In genomic region chr12:104281636-104282035, GRCh38 we compare ENCODE assay signal across 27 cellular contexts. TPM values are rescaled to one million over a fixed set of nuclear protein-coding genes. Genes with fewer than 3 reads are reported as not detected.
DNase-seq lines count a peak whose midpoint lies in the region; ATAC-seq, FAIRE-seq and TF ChIP-seq lines count a peak whose summit lies in the region.
"Had no signal": no experiment of that assay in that cellular context is flagged by ENCODE, and none has a peak within 500 bp of the region (broad histone marks: within the 10 kb centered on the region; RNA-seq: fewer than 3 reads in every experiment).

No MANE protein-coding gene starts in this region.

- no peaks in the 10 kb centered on the region for H3K9me1 ChIP-seq in endothelial cell of umbilical vein (replicated peaks; ENCODE audit: control insufficient read depth, extremely low read depth, insufficient read depth, low read length)

- peak overlapping the region; percentile 2 for H3K4me2 ChIP-seq in endothelial cell of umbilical vein (ENCODE audit: insufficient read depth, low read length)
- H3K4me2 ChIP-seq in skeletal muscle satellite cell (ENCODE audit: low read length) = no peak overlapping the region
- H3K4me2 ChIP-seq: KMS-11 had no signal

- ATAC-seq in Panc1 = no peak
- ATAC-seq in GM18498 (IDR thresholded peaks at IDR 0.05; ENCODE audit: unreplicated experiment) = no peak
- ATAC-seq: activated CD8-positive, alpha-beta T cell treated with anti-CD3 and anti-CD28 coated beads for 36 hours; gastroesophageal sphincter; WTC11 had no signal

- intact Hi-C loops in Panc1 (cut with micrococcal nuclease; ENCODE audit: unreplicated experiment) = no loop called here
- intact Hi-C loops in endothelial cell of umbilical vein (cut with micrococcal nuclease) = loop anchor here (10.0 kb wide), 1 partner anchor 173 kb away; the partner anchor contains the start of gene CHST11

- in situ Hi-C loops in Panc1 (cut with HindIII; ENCODE audit: low pct_unique_long_range_greater_than_20kb, low sequenced_read_pairs) = no loop called here

- H3K9me3 ChIP-seq in Panc1 (ENCODE audit: control insufficient read depth, insufficient read depth, low read depth, low read length) = peaks cover 5% of the 10 kb centered on the region; the same call in 1 of the 2 replicates
- no peaks in the 10 kb centered on the region for H3K9me3 ChIP-seq in endothelial cell of umbilical vein (replicated peaks; ENCODE audit: control insufficient read depth, insufficient read depth, low read length)
- H3K9me3 ChIP-seq in skeletal muscle satellite cell (replicated peaks; ENCODE audit: low read length) = no peaks in the 10 kb centered on the region
- H3K9me3 ChIP-seq: gastroesophageal sphincter, HAP-1, spleen had no signal

- peaks cover 3% of the 10 kb centered on the region for H3K36me3 Mint-ChIP-seq in activated naive CD4-positive, alpha-beta T cell treated with anti-CD3 and anti-CD28 coated beads, Interleukin-2, amount 50 U/mL, for 24 hours
- H3K36me3 Mint-ChIP-seq: activated naive CD4-positive, alpha-beta T cell treated with anti-CD3 and anti-CD28 coated beads, Interleukin-2, amount 10 ng/mL, durations not matched to agents 7 days and 5 days; brain; WTC11 had no signal

- H3K4me1 ChIP-seq in Panc1 (ENCODE audit: control insufficient read depth, insufficient read depth, low read length) (peaks cover 43% of the 10 kb centered on the region), endothelial cell of umbilical vein (ENCODE audit: control insufficient read depth, extremely low read depth, insufficient read depth, low read length) (peaks cover 57% of the 10 kb centered on the region), skeletal muscle satellite cell (ENCODE audit: control insufficient read depth, insufficient read depth, low read length) (peaks cover 50% of the 10 kb centered on the region)

- no peak for FAIRE-seq in endothelial cell of umbilical vein (lab: Jason Lieb, UNC)
- FAIRE-seq: urothelium cell line had no signal

- no peaks in the 10 kb centered on the region for H3K79me2 ChIP-seq in endothelial cell of umbilical vein (ENCODE audit: control insufficient read depth, insufficient read depth, low read length)

- H3K9ac ChIP-seq in endothelial cell of umbilical vein (replicated peaks; ENCODE audit: extremely low read depth, insufficient read depth, low read length) (no peak overlapping the region), skeletal muscle satellite cell (ENCODE audit: low read depth, low read length) (peak overlapping the region; percentile 1)
- H3K9ac ChIP-seq: BLaER1 treated with 17β-estradiol and CSF1 and Interleukin-3, amounts not matched to agents 10 nM and 100 nM; KMS-11 had no signal

- H3K27ac Mint-ChIP-seq in activated naive CD4-positive, alpha-beta T cell treated with anti-CD3 and anti-CD28 coated beads, Interleukin-2, amount 50 U/mL, for 24 hours = peak overlapping the region; percentile 55
- H3K27ac Mint-ChIP-seq: activated CD8-positive, alpha-beta T cell treated with anti-CD3 and anti-CD28 coated beads for 36 hours; activated naive CD4-positive, alpha-beta T cell treated with anti-CD3 and anti-CD28 coated beads, Interleukin-2, amount 10 ng/mL, durations not matched to agents 7 days and 5 days; activated T-cell treated with anti-CD3 and anti-CD28 coated beads, Interleukin-2, amount 50 U/mL, for 24 hours; brain; dendritic cell treated with granulocyte-macrophage colony-stimulating factor and Interleukin-4, amounts not matched to agents 40 ng/mL and 50 ng/mL, for 4 days; nephron progenitor cell; T-helper 1 cell treated with Interleukin-12 subunit alpha and Interleukin-12 subunit beta and Interleukin-4 antibody, amounts not matched to agents 30 μg/mL and 1 μg/mL, for 36 hours; WTC11 had no signal

- peaks cover 3% of the 10 kb centered on the region for H3K27me3 Mint-ChIP-seq in activated naive CD4-positive, alpha-beta T cell treated with anti-CD3 and anti-CD28 coated beads, Interleukin-2, amount 50 U/mL, for 24 hours
- H3K27me3 Mint-ChIP-seq: activated naive CD4-positive, alpha-beta T cell treated with anti-CD3 and anti-CD28 coated beads, Interleukin-2, amount 10 ng/mL, durations not matched to agents 7 days and 5 days; activated T-cell treated with anti-CD3 and anti-CD28 coated beads, Interleukin-2, amount 50 U/mL, for 24 hours; dendritic cell treated with granulocyte-macrophage colony-stimulating factor and Interleukin-4, amounts not matched to agents 40 ng/mL and 50 ng/mL, for 4 days had no signal

- H3K9me3 Mint-ChIP-seq in activated naive CD4-positive, alpha-beta T cell treated with anti-CD3 and anti-CD28 coated beads, Interleukin-2, amount 50 U/mL, for 24 hours = no peaks in the 10 kb centered on the region
- H3K9me3 Mint-ChIP-seq: activated CD8-positive, alpha-beta T cell treated with anti-CD3 and anti-CD28 coated beads for 36 hours; activated naive CD4-positive, alpha-beta T cell treated with anti-CD3 and anti-CD28 coated beads, Interleukin-2, amount 10 ng/mL, durations not matched to agents 7 days and 5 days; activated T-cell treated with anti-CD3 and anti-CD28 coated beads, Interleukin-2, amount 50 U/mL, for 24 hours; dendritic cell treated with granulocyte-macrophage colony-stimulating factor and Interleukin-4, amounts not matched to agents 40 ng/mL and 50 ng/mL, for 4 days; T-helper 1 cell treated with Interleukin-12 subunit alpha and Interleukin-12 subunit beta and Interleukin-4 antibody, amounts not matched to agents 30 μg/mL and 1 μg/mL, for 36 hours had no signal

- H3K4me3 Mint-ChIP-seq in activated naive CD4-positive, alpha-beta T cell treated with anti-CD3 and anti-CD28 coated beads, Interleukin-2, amount 50 U/mL, for 24 hours = no peak overlapping the region
- H3K4me3 Mint-ChIP-seq: activated CD8-positive, alpha-beta T cell treated with anti-CD3 and anti-CD28 coated beads for 36 hours; activated naive CD4-positive, alpha-beta T cell treated with anti-CD3 and anti-CD28 coated beads, Interleukin-2, amount 10 ng/mL, durations not matched to agents 7 days and 5 days; activated T-cell treated with anti-CD3 and anti-CD28 coated beads, Interleukin-2, amount 50 U/mL, for 24 hours; dendritic cell treated with granulocyte-macrophage colony-stimulating factor and Interleukin-4, amounts not matched to agents 40 ng/mL and 50 ng/mL, for 4 days; nephron progenitor cell; T-helper 1 cell treated with Interleukin-12 subunit alpha and Interleukin-12 subunit beta and Interleukin-4 antibody, amounts not matched to agents 30 μg/mL and 1 μg/mL, for 36 hours; WTC11 had no signal

- no peaks in the 10 kb centered on the region for H4K20me1 ChIP-seq in endothelial cell of umbilical vein (replicated peaks; ENCODE audit: control insufficient read depth, extremely low read depth, insufficient read depth, low read length)
- H4K20me1 ChIP-seq: BLaER1 treated with 17β-estradiol and CSF1 and Interleukin-3, amounts not matched to agents 10 nM and 100 nM had no signal

- POLR2A ChIA-PET in Panc1 (lab: Charles Lee) = no interaction called here
- POLR2A ChIA-PET in endothelial cell of umbilical vein (lab: Charles Lee) = interaction anchor here (1.2 kb wide), 2 partner anchors 11 to 62 kb away, joined by 7 read pairs; no protein-coding TSS in a partner anchor

- BruUV-seq in Panc1 (replicated peaks; lab: Mats Ljungman, UMichigan) (no TSS peak), endothelial cell of umbilical vein (replicated peaks; lab: Mats Ljungman, UMichigan) (no TSS peak)

- H3K4me3 ChIP-seq in Panc1 (ENCODE audit: low read depth in 2 of 2, low read length in 2 of 2) = no peak overlapping the region
- H3K4me3 ChIP-seq in endothelial cell of umbilical vein (replicated peaks in 1 of 3; ENCODE audit: insufficient read depth in 1 of 3, low read depth in 1 of 3, low read length in 3 of 3) = no peak overlapping the region
- H3K4me3 ChIP-seq in skeletal muscle satellite cell (ENCODE audit: low read length) = no peak overlapping the region
- H3K4me3 ChIP-seq: BLaER1 treated with 17β-estradiol and CSF1 and Interleukin-3, amounts not matched to agents 10 nM and 100 nM; gastroesophageal sphincter; HAP-1; spleen had no signal

- TF ChIP-seq CTCF in Panc1 (IDR thresholded peaks at IDR 0.05) (no peak), endothelial cell of umbilical vein (IDR thresholded peaks at IDR 0.05; ENCODE audit: extremely low read depth in 1 of 2, insufficient read depth in 1 of 2, low read depth in 1 of 2, low read length in 2 of 2) (no peak)

- dilution Hi-C loops in endothelial cell of umbilical vein (cut with MboI; ENCODE audit: extremely low pct_ligation_motif_present, low sequenced_read_pairs) = no loop called here

- CTCF ChIA-PET in Panc1 (lab: Charles Lee) (no interaction called here), endothelial cell of umbilical vein (lab: Charles Lee) (interaction anchor here (0.9 to 2.1 kb wide), 3 partner anchors 11 to 62 kb away, joined by 4 to 14 read pairs (median 5); no protein-coding TSS in a partner anchor)

- TF ChIP-seq POLR2A in endothelial cell of umbilical vein (IDR thresholded peaks at IDR 0.05; ENCODE audit: low read depth, low read length) = no peak

- H3K4me1 Mint-ChIP-seq in activated naive CD4-positive, alpha-beta T cell treated with anti-CD3 and anti-CD28 coated beads, Interleukin-2, amount 50 U/mL, for 24 hours = peaks cover 30% of the 10 kb centered on the region

- no peak overlapping the region for H2AFZ ChIP-seq in endothelial cell of umbilical vein (ENCODE audit: low read depth, low read length)

- H3K36me3 ChIP-seq in Panc1 (ENCODE audit: control insufficient read depth, insufficient read depth, low read length) (no peaks in the 10 kb centered on the region), endothelial cell of umbilical vein (ENCODE audit: control insufficient read depth in 2 of 2, extremely low read depth in 1 of 2, insufficient read depth in 2 of 2, low read length in 2 of 2) (no peaks in the 10 kb centered on the region), skeletal muscle satellite cell (ENCODE audit: insufficient read depth, low read length) (no peaks in the 10 kb centered on the region)
- H3K36me3 ChIP-seq: BLaER1 treated with 17β-estradiol and CSF1 and Interleukin-3, amounts not matched to agents 10 nM and 100 nM; gastroesophageal sphincter; HAP-1; spleen had no signal

- H3K27me3 ChIP-seq in Panc1 (ENCODE audit: control insufficient read depth, insufficient read depth, low read length) (no peaks in the 10 kb centered on the region), endothelial cell of umbilical vein (ENCODE audit: control insufficient read depth in 2 of 2, insufficient read depth in 2 of 2, low read length in 2 of 2) (no peaks in the 10 kb centered on the region), skeletal muscle satellite cell (ENCODE audit: control insufficient read depth, insufficient read depth, low read length) (no peaks in the 10 kb centered on the region)
- H3K27me3 ChIP-seq: BLaER1 treated with 17β-estradiol and CSF1 and Interleukin-3, amounts not matched to agents 10 nM and 100 nM; gastroesophageal sphincter; spleen had no signal

- DNase-seq in activated naive CD4-positive, alpha-beta T cell treated with Interleukin-2 at 50 U/mL for 16 hours = no peak
- DNase-seq in Panc1 (ENCODE audit: low read depth, low spot score) = no peak
- no peak for DNase-seq in endothelial cell of umbilical vein (ENCODE audit: low read depth, low spot score)
- DNase-seq in stimulated activated CD4-positive, alpha-beta T cell treated with anti-CD3 and anti-CD28 coated beads, Interleukin-2, amount 100 ng/mL, for 48 hours = no peak
- DNase-seq in stimulated activated CD4-positive, alpha-beta T cell treated with anti-CD3 and anti-CD28 coated beads, Interleukin-4, amount 100 ng/mL, for 24 hours = no peak
- DNase-seq: activated CD8-positive, alpha-beta T cell treated with anti-CD3 and anti-CD28 coated beads for 36 hours; activated naive CD4-positive, alpha-beta T cell treated with anti-CD3 and anti-CD28 coated beads, Interleukin-2, amount 10 ng/mL, durations not matched to agents 7 days and 5 days; activated T-cell treated with anti-CD3 and anti-CD28 coated beads, Interleukin-2, amount 50 U/mL, for 24 hours; GDM1; NCI-H1105; NCI-H526; nephron progenitor cell; SIG-M5; spleen had no signal

- H3K27ac ChIP-seq in Panc1 (ENCODE audit: low read length) (peak overlapping the region; percentile 64), endothelial cell of umbilical vein (ENCODE audit: insufficient read depth, low read depth, low read length) (no peak overlapping the region)
- H3K27ac ChIP-seq: 22Rv1, gastroesophageal sphincter, KMS-11, spleen had no signal

RNA-seq across cellular contexts. Expression of gene EID3, which starts 21.9 kb away (rescaled TPM):
- total RNA-seq in Panc1 (2021; ENCODE audit: unreplicated experiment) (18.5 TPM), endothelial cell of umbilical vein (12.7 and 14.5 TPM in 2 replicates)
- 12.6 TPM for polyA plus RNA-seq in Panc1 (2012; ENCODE audit: insufficient read length)
- 1.2 and 1.5 TPM in 2 replicates for polyA plus RNA-seq in endothelial cell of umbilical vein
- polyA plus RNA-seq in endothelial cell of umbilical vein (2011; cell fraction: cytosol; rRNA removed) = 1.0 and 1.3 TPM in 2 replicates
- polyA plus RNA-seq in endothelial cell of umbilical vein (2011; cell fraction: nucleus; rRNA removed) = 15.9 and 18.5 TPM in 2 replicates
- 0.82 and 1.2 TPM in 2 replicates for polyA plus RNA-seq in endothelial cell of umbilical vein (2012)
- polyA minus RNA-seq in endothelial cell of umbilical vein = 12.0 and 16.2 TPM in 2 replicates
- 1.5 TPM for polyA minus RNA-seq in endothelial cell of umbilical vein (2011; cell fraction: cytosol; rRNA and poly(A)+ RNA removed)
- polyA minus RNA-seq in endothelial cell of umbilical vein (2011; cell fraction: nucleus; rRNA and poly(A)+ RNA removed) = 47.8 and 76.6 TPM in 2 replicates
- total RNA-seq in skeletal muscle satellite cell (2012; rRNA removed) = 4.4 and 10.1 TPM in 2 replicates
